19 cellular contexts compared by ENCODE assay signal in genomic region chr6:2655844-2656433, GRCh38.
"Had no signal": no experiment of that assay in that cellular context is flagged by ENCODE, and none has a peak within 500 bp of the region (broad histone marks: within the 10 kb centered on the region; RNA-seq: fewer than 3 reads in every experiment).

No MANE protein-coding gene starts in this region.

- H3K36me3 Mint-ChIP-seq: activated naive CD4-positive, alpha-beta T cell treated with anti-CD3 and anti-CD28 coated beads, Interleukin-2, amount 10 ng/mL, durations not matched to agents 7 days and 5 days had no signal

- H3K4me3 Mint-ChIP-seq: activated B cell treated with CpG ODN at 0.5 μM for 24 hours; activated CD4-positive, alpha-beta T cell treated with anti-CD3 and anti-CD28 coated beads, Interleukin-2, amount 10 ng/mL, durations not matched to agents 24 days and 14 days; activated naive CD4-positive, alpha-beta T cell treated with anti-CD3 and anti-CD28 coated beads, Interleukin-2, amount 10 ng/mL, durations not matched to agents 7 days and 5 days; activated naive CD8-positive, alpha-beta T cell treated with anti-CD3 and anti-CD28 coated beads for 36 hours; T-helper 17 cell had no signal

- H3K27ac Mint-ChIP-seq: activated B cell treated with CpG ODN at 0.5 μM for 24 hours; activated CD4-positive, alpha-beta T cell treated with anti-CD3 and anti-CD28 coated beads, Interleukin-2, amount 10 ng/mL, durations not matched to agents 24 days and 14 days; activated naive CD4-positive, alpha-beta T cell treated with anti-CD3 and anti-CD28 coated beads, Interleukin-2, amount 10 ng/mL, durations not matched to agents 7 days and 5 days; activated naive CD8-positive, alpha-beta T cell treated with anti-CD3 and anti-CD28 coated beads for 36 hours; activated T-helper 2 cell treated with anti-CD3 and anti-CD28 coated beads, Interferon-gamma antibody, Interleukin-2, Interleukin-4, amounts not matched to agents 10 μg/mL and 5 μg/mL and 100 μg/mL, durations not matched to agents 14 hours and 24 hours and 36 hours; T-helper 17 cell had no signal

- DNase-seq: activated B cell treated with CpG ODN at 0.5 μM for 24 hours; activated CD4-positive, alpha-beta T cell treated with anti-CD3 and anti-CD28 coated beads for 1 hour; activated CD4-positive, alpha-beta T cell treated with anti-CD3 and anti-CD28 coated beads, Interleukin-2, amount 10 ng/mL, durations not matched to agents 24 days and 14 days; activated CD4-positive, alpha-beta T cell treated with anti-CD3 and anti-CD28 coated beads, Interleukin-2, amount 50 U/mL, for 48 hours; activated gamma-delta T cell treated with Interleukin-2 at 50 U/mL for 16 hours; activated naive CD4-positive, alpha-beta T cell treated with anti-CD3 and anti-CD28 coated beads, Interleukin-2, amount 10 ng/mL, durations not matched to agents 7 days and 5 days; activated naive CD8-positive, alpha-beta T cell treated with anti-CD3 and anti-CD28 coated beads for 36 hours; activated T-cell treated with anti-CD3 and anti-CD28 coated beads, Interleukin-2, amount 50 U/mL, for 48 hours; cerebellar nuclear complex; NCI-H1092; NCI-H1930; NCI-H2171; NCI-H2227 treated with DMSO at 0.1 percent for 48 hours; NCI-H524 treated with DMSO at 0.1 percent for 48 hours; NCI-H748 treated with DMSO at 0.1 percent for 48 hours; SIG-M5; T-helper 17 cell; T-helper 9 cell had no signal

- H3K9me3 Mint-ChIP-seq: activated CD4-positive, alpha-beta T cell treated with anti-CD3 and anti-CD28 coated beads, Interleukin-2, amount 10 ng/mL, durations not matched to agents 24 days and 14 days; activated naive CD4-positive, alpha-beta T cell treated with anti-CD3 and anti-CD28 coated beads, Interleukin-2, amount 10 ng/mL, durations not matched to agents 7 days and 5 days; activated T-helper 2 cell treated with anti-CD3 and anti-CD28 coated beads, Interferon-gamma antibody, Interleukin-2, Interleukin-4, amounts not matched to agents 10 μg/mL and 5 μg/mL and 100 μg/mL, durations not matched to agents 14 hours and 24 hours and 36 hours had no signal

- ATAC-seq: T-helper 17 cell had no signal

- H3K4me1 Mint-ChIP-seq: activated naive CD4-positive, alpha-beta T cell treated with anti-CD3 and anti-CD28 coated beads, Interleukin-2, amount 10 ng/mL, durations not matched to agents 7 days and 5 days had no signal
